Comparison of ENCODE assay signal across 1 cellular context in the genomic region with DNA sequence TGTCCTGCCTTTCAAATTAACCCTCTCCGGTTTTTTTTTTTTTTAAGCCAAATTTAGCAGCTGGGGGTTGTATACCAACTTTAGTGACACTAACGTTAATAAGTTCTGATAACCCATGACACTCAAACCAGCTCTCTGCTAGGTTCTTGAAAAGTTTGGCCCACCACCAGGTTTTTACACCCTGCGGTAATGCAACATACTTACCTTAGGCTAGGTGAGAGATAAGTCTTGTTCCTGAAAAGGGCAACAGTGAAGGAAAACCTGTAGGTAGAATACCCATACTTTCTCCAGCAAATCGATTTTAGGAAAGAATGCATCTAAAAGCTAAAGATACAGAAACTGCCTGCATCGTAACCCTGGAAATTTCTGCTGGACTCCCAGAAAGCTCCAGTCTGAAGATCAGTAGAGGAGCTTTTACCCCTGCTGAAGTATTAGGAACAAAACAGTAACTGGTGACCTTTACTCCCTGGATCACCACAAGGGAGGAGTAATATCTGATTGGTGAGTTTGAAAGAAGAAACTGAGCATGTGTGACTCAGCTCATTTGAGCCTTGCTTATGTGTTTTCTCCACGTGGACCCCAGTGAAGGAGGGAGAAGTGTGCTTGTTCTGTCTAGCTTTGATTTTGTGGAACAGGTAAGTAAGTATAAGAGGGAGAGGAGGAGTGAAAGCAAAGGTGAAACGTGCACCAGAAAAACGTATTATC.
TF ChIP-seq lines count a peak whose summit lies in the region.

No MANE protein-coding gene starts in this region.

TF ChIP-seq in HepG2, 621 proteins besides CTCF, POLR2A, EP300 and RAD21 (continued from another document and continues in another):
- TF ChIP-seq, protein P1, sequence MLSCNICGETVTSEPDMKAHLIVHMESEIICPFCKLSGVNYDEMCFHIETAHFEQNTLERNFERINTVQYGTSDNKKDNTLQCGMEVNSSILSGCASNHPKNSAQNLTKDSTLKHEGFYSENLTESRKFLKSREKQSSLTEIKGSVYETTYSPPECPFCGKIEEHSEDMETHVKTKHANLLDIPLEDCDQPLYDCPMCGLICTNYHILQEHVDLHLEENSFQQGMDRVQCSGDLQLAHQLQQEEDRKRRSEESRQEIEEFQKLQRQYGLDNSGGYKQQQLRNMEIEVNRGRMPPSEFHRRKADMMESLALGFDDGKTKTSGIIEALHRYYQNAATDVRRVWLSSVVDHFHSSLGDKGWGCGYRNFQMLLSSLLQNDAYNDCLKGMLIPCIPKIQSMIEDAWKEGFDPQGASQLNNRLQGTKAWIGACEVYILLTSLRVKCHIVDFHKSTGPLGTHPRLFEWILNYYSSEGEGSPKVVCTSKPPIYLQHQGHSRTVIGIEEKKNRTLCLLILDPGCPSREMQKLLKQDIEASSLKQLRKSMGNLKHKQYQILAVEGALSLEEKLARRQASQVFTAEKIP (CRISPR knock-in tag; IDR thresholded peaks at IDR 0.05; ENCODE audit: borderline replicate concordance): no peak
- TF ChIP-seq FOXO1 (CRISPR knock-in tag; IDR thresholded peaks at IDR 0.05) (peak; percentile 17; the same call in 1 of the 2 replicates), NFRKB (IDR thresholded peaks at IDR 0.05) (no peak), ZNF292 (CRISPR knock-in tag; IDR thresholded peaks at IDR 0.05; ENCODE audit: borderline replicate concordance, low read depth) (no peak), HMGA1 (CRISPR knock-in tag; conservative IDR thresholded peaks at IDR 0.05) (no peak), ZNF781 (CRISPR knock-in tag; IDR thresholded peaks at IDR 0.05; ENCODE audit: borderline replicate concordance, not compliant biosample characterization) (no peak), MAFF (IDR thresholded peaks at IDR 0.05; ENCODE audit: low read depth, low read length) (peak; percentile 73), NFYC (CRISPR knock-in tag; IDR thresholded peaks at IDR 0.05) (peak; percentile 81), ZNF3 (CRISPR knock-in tag; IDR thresholded peaks at IDR 0.05) (no peak), ZBTB20 (CRISPR knock-in tag; IDR thresholded peaks at IDR 0.05; ENCODE audit: borderline replicate concordance, low read depth) (peak; percentile 24; the same call in 1 of the 2 replicates), NFKBIZ (CRISPR knock-in tag; IDR thresholded peaks at IDR 0.05) (0 out of 2 replicates have a peak, but pooled peaks have one; percentile 50), ZNF44 (CRISPR knock-in tag; IDR thresholded peaks at IDR 0.05) (no peak), KDM4B (CRISPR knock-in tag; IDR thresholded peaks at IDR 0.05) (no peak), SATB2 (CRISPR knock-in tag; IDR thresholded peaks at IDR 0.05) (0 out of 2 replicates have a peak, but pooled peaks have one; percentile 55), ZNF709 (CRISPR knock-in tag; IDR thresholded peaks at IDR 0.05) (0 out of 2 replicates have a peak, but pooled peaks have one; percentile 51), NFYB (CRISPR knock-in tag; IDR thresholded peaks at IDR 0.05) (peak; percentile 74), KDM5A (IDR thresholded peaks at IDR 0.05; ENCODE audit: borderline replicate concordance, low read length) (peak; percentile 52; the same call in 1 of the 2 replicates), ZNF205 (CRISPR knock-in tag; IDR thresholded peaks at IDR 0.05) (peak; percentile 49; the same call in 1 of the 2 replicates), NFE2L2 (IDR thresholded peaks at IDR 0.05; ENCODE audit: low read length) (peak; percentile 95), ZNF607 (CRISPR knock-in tag; IDR thresholded peaks at IDR 0.05; ENCODE audit: borderline replicate concordance) (0 out of 2 replicates have a peak, but pooled peaks have one; percentile 35)
- TF ChIP-seq, protein P2, sequence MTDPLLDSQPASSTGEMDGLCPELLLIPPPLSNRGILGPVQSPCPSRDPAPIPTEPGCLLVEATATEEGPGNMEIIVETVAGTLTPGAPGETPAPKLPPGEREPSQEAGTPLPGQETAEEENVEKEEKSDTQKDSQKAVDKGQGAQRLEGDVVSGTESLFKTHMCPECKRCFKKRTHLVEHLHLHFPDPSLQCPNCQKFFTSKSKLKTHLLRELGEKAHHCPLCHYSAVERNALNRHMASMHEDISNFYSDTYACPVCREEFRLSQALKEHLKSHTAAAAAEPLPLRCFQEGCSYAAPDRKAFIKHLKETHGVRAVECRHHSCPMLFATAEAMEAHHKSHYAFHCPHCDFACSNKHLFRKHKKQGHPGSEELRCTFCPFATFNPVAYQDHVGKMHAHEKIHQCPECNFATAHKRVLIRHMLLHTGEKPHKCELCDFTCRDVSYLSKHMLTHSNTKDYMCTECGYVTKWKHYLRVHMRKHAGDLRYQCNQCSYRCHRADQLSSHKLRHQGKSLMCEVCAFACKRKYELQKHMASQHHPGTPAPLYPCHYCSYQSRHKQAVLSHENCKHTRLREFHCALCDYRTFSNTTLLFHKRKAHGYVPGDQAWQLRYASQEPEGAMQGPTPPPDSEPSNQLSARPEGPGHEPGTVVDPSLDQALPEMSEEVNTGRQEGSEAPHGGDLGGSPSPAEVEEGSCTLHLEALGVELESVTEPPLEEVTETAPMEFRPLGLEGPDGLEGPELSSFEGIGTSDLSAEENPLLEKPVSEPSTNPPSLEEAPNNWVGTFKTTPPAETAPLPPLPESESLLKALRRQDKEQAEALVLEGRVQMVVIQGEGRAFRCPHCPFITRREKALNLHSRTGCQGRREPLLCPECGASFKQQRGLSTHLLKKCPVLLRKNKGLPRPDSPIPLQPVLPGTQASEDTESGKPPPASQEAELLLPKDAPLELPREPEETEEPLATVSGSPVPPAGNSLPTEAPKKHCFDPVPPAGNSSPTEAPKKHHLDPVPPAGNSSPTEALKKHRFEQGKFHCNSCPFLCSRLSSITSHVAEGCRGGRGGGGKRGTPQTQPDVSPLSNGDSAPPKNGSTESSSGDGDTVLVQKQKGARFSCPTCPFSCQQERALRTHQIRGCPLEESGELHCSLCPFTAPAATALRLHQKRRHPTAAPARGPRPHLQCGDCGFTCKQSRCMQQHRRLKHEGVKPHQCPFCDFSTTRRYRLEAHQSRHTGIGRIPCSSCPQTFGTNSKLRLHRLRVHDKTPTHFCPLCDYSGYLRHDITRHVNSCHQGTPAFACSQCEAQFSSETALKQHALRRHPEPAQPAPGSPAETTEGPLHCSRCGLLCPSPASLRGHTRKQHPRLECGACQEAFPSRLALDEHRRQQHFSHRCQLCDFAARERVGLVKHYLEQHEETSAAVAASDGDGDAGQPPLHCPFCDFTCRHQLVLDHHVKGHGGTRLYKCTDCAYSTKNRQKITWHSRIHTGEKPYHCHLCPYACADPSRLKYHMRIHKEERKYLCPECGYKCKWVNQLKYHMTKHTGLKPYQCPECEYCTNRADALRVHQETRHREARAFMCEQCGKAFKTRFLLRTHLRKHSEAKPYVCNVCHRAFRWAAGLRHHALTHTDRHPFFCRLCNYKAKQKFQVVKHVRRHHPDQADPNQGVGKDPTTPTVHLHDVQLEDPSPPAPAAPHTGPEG (CRISPR knock-in tag; IDR thresholded peaks at IDR 0.05): no peak
- TF ChIP-seq, protein P3, sequence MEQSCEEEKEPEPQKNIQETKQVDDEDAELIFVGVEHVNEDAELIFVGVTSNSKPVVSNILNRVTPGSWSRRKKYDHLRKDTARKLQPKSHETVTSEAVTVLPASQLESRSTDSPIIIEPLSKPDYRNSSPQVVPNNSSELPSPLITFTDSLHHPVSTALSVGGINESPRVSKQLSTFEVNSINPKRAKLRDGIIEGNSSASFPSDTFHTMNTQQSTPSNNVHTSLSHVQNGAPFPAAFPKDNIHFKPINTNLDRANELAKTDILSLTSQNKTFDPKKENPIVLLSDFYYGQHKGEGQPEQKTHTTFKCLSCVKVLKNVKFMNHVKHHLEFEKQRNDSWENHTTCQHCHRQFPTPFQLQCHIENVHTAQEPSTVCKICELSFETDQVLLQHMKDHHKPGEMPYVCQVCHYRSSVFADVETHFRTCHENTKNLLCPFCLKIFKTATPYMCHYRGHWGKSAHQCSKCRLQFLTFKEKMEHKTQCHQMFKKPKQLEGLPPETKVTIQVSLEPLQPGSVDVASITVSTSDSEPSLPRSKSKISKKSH (CRISPR knock-in tag; IDR thresholded peaks at IDR 0.05; ENCODE audit: borderline replicate concordance): no peak
- TF ChIP-seq, protein P4, sequence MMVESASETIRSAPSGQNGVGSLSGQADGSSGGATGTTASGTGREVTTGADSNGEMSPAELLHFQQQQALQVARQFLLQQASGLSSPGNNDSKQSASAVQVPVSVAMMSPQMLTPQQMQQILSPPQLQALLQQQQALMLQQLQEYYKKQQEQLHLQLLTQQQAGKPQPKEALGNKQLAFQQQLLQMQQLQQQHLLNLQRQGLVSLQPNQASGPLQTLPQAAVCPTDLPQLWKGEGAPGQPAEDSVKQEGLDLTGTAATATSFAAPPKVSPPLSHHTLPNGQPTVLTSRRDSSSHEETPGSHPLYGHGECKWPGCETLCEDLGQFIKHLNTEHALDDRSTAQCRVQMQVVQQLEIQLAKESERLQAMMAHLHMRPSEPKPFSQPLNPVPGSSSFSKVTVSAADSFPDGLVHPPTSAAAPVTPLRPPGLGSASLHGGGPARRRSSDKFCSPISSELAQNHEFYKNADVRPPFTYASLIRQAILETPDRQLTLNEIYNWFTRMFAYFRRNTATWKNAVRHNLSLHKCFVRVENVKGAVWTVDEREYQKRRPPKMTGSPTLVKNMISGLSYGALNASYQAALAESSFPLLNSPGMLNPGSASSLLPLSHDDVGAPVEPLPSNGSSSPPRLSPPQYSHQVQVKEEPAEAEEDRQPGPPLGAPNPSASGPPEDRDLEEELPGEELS (CRISPR knock-in tag; IDR thresholded peaks at IDR 0.05): peak; percentile 37; the same call in 1 of the 2 replicates
- TF ChIP-seq, protein P5, sequence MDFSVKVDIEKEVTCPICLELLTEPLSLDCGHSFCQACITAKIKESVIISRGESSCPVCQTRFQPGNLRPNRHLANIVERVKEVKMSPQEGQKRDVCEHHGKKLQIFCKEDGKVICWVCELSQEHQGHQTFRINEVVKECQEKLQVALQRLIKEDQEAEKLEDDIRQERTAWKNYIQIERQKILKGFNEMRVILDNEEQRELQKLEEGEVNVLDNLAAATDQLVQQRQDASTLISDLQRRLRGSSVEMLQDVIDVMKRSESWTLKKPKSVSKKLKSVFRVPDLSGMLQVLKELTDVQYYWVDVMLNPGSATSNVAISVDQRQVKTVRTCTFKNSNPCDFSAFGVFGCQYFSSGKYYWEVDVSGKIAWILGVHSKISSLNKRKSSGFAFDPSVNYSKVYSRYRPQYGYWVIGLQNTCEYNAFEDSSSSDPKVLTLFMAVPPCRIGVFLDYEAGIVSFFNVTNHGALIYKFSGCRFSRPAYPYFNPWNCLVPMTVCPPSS (IDR thresholded peaks at IDR 0.05): no peak
- TF ChIP-seq, protein P6, sequence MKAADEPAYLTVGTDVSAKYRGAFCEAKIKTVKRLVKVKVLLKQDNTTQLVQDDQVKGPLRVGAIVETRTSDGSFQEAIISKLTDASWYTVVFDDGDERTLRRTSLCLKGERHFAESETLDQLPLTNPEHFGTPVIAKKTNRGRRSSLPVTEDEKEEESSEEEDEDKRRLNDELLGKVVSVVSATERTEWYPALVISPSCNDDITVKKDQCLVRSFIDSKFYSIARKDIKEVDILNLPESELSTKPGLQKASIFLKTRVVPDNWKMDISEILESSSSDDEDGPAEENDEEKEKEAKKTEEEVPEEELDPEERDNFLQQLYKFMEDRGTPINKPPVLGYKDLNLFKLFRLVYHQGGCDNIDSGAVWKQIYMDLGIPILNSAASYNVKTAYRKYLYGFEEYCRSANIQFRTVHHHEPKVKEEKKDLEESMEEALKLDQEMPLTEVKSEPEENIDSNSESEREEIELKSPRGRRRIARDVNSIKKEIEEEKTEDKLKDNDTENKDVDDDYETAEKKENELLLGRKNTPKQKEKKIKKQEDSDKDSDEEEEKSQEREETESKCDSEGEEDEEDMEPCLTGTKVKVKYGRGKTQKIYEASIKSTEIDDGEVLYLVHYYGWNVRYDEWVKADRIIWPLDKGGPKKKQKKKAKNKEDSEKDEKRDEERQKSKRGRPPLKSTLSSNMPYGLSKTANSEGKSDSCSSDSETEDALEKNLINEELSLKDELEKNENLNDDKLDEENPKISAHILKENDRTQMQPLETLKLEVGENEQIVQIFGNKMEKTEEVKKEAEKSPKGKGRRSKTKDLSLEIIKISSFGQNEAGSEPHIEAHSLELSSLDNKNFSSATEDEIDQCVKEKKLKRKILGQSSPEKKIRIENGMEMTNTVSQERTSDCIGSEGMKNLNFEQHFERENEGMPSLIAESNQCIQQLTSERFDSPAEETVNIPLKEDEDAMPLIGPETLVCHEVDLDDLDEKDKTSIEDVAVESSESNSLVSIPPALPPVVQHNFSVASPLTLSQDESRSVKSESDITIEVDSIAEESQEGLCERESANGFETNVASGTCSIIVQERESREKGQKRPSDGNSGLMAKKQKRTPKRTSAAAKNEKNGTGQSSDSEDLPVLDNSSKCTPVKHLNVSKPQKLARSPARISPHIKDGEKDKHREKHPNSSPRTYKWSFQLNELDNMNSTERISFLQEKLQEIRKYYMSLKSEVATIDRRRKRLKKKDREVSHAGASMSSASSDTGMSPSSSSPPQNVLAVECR (CRISPR knock-in tag; IDR thresholded peaks at IDR 0.05; ENCODE audit: borderline replicate concordance): peak; percentile 69
- TF ChIP-seq, protein P7, sequence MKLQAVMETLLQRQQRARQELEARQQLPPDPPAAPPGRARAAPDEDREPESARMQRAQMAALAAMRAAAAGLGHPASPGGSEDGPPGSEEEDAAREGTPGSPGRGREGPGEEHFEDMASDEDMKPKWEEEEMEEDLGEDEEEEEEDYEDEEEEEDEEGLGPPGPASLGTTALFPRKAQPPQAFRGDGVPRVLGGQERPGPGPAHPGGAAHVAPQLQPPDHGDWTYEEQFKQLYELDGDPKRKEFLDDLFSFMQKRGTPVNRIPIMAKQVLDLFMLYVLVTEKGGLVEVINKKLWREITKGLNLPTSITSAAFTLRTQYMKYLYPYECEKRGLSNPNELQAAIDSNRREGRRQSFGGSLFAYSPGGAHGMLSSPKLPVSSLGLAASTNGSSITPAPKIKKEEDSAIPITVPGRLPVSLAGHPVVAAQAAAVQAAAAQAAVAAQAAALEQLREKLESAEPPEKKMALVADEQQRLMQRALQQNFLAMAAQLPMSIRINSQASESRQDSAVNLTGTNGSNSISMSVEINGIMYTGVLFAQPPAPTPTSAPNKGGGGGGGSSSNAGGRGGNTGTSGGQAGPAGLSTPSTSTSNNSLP (IDR thresholded peaks at IDR 0.05; ENCODE audit: low read depth, low read length): no peak
- TF ChIP-seq, protein P8, sequence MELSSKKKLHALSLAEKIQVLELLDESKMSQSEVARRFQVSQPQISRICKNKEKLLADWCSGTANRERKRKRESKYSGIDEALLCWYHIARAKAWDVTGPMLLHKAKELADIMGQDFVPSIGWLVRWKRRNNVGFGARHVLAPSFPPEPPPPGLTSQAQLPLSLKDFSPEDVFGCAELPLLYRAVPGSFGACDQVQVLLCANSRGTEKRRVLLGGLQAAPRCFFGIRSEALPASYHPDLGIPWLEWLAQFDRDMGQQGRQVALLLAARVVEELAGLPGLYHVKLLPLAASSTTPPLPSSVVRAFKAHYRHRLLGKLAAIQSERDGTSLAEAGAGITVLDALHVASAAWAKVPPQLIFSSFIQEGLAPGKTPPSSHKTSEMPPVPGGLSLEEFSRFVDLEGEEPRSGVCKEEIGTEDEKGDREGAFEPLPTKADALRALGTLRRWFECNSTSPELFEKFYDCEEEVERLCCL (CRISPR knock-in tag; IDR thresholded peaks at IDR 0.05; ENCODE audit: borderline replicate concordance): no peak
- TF ChIP-seq, protein P9, sequence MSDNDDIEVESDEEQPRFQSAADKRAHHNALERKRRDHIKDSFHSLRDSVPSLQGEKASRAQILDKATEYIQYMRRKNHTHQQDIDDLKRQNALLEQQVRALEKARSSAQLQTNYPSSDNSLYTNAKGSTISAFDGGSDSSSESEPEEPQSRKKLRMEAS (IDR thresholded peaks at IDR 0.05): peak; percentile 97
- TF ChIP-seq, protein P10, sequence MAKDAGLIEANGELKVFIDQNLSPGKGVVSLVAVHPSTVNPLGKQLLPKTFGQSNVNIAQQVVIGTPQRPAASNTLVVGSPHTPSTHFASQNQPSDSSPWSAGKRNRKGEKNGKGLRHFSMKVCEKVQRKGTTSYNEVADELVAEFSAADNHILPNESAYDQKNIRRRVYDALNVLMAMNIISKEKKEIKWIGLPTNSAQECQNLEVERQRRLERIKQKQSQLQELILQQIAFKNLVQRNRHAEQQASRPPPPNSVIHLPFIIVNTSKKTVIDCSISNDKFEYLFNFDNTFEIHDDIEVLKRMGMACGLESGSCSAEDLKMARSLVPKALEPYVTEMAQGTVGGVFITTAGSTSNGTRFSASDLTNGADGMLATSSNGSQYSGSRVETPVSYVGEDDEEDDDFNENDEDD (CRISPR knock-in tag; IDR thresholded peaks at IDR 0.05; ENCODE audit: borderline replicate concordance): peak; percentile 85; the same call in 1 of the 2 replicates
